ENCODE assay signal across 13 cellular contexts in the genomic region with DNA sequence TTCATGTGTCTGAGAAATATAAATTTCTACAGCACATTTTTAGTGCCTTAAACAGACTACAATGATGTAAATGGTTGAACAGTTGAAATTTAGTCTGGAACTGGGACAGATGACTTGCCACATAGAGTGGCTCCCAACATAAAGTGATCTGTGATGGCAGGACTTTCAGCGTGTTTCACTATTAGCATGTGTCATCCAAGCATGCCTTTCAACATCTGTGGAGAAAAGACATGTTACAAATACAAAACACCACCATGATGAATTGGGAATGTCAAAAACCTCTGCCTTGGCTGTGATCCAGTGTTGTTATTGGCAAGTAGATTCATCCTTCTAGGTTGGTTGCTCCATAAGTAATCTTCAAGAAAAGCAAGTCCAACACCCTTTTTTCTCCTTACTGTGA.
DNase-seq lines count a peak whose midpoint lies in the region; ATAC-seq and TF ChIP-seq lines count a peak whose summit lies in the region.
"Had no signal": no experiment of that assay in that cellular context is flagged by ENCODE, and none has a peak within 500 bp of the region (broad histone marks: within the 10 kb centered on the region; RNA-seq: fewer than 3 reads in every experiment).

No MANE protein-coding gene starts in this region.

- no peaks in the 10 kb centered on the region for H4K20me1 ChIP-seq in mammary epithelial cell (ENCODE audit: insufficient read depth, low read length)

- H3K9me3 ChIP-seq in left ventricle myocardium inferior (replicated peaks) (no peaks in the 10 kb centered on the region), mammary epithelial cell (replicated peaks; ENCODE audit: insufficient read depth, low read length) (no peaks in the 10 kb centered on the region), thyroid gland (no peaks in the 10 kb centered on the region)

- no peaks in the 10 kb centered on the region for H3K36me3 ChIP-seq in left ventricle myocardium inferior
- H3K36me3 ChIP-seq in mammary epithelial cell (ENCODE audit: insufficient read depth, low read length) = no peaks in the 10 kb centered on the region
- H3K36me3 ChIP-seq in thyroid gland = no peaks in the 10 kb centered on the region

- TF ChIP-seq POLR2A in thyroid gland (IDR thresholded peaks at IDR 0.05) = no peak

- no peaks in the 10 kb centered on the region for H3K79me2 ChIP-seq in mammary epithelial cell (ENCODE audit: insufficient read depth, low read length)

- H3K9ac ChIP-seq in mammary epithelial cell (ENCODE audit: insufficient read depth, low read length) = no peak overlapping the region

- intact Hi-C loops in Right ventricle myocardium superior (cut with DNase I) = no loop called here
- intact Hi-C loops in left ventricle myocardium inferior (cut with micrococcal nuclease) = no loop called here
- intact Hi-C loops in mammary epithelial cell (cut with micrococcal nuclease) = no loop called here
- intact Hi-C loops in left cardiac atrium (cut with DNase I) = no loop called here
- intact Hi-C loops in thyroid gland (cut with DNase I) = no loop called here

- H3K4me1 ChIP-seq in left ventricle myocardium inferior (peaks cover 25% of the 10 kb centered on the region), mammary epithelial cell (ENCODE audit: insufficient read depth, low read length) (no peaks in the 10 kb centered on the region), thyroid gland (peaks cover 56 to 59% of the 10 kb centered on the region in 2 donors)

- TF ChIP-seq CTCF in left ventricle myocardium inferior (IDR thresholded peaks at IDR 0.05; ENCODE audit: borderline replicate concordance) (no peak), mammary epithelial cell (conservative IDR thresholded peaks at IDR 0.05 in 1 of 2, IDR thresholded peaks at IDR 0.05 in 1 of 2; ENCODE audit: extremely low read depth in 1 of 2, insufficient read depth in 1 of 2, low read depth in 1 of 2, low read length in 2 of 2) (no peak), thyroid gland (IDR thresholded peaks at IDR 0.05) (no peak)

- H3K4me3 ChIP-seq in left ventricle myocardium inferior = no peak overlapping the region
- no peak overlapping the region for H3K4me3 ChIP-seq in mammary epithelial cell (replicated peaks in 1 of 3; ENCODE audit: insufficient read depth in 1 of 3, low read depth in 2 of 3, low read length in 3 of 3)
- no peak overlapping the region for H3K4me3 ChIP-seq in thyroid gland (replicated peaks in 1 of 3)

- no TSS peak for BruUV-seq in mammary epithelial cell (replicated peaks; lab: Mats Ljungman, UMichigan)

- dilution Hi-C loops in mammary epithelial cell (cut with HindIII; ENCODE audit: low sequenced_read_pairs) = no loop called here

- CTCF ChIA-PET in mammary epithelial cell (lab: Charles Lee; ENCODE audit: low non-redundant PET) = no interaction called here

- in situ Hi-C loops in mammary epithelial cell (cut with MboI; ENCODE audit: low sequenced_read_pairs in 2 of 2) = no loop called here

- WGBS in mammary epithelial cell (ENCODE audit: low coverage, missing lambda C conversion rate) = 33% methylated on average over 1 of the region's 1 CpG
- 43 to 47% methylated on average over 1 of the region's 1 CpG for WGBS in thyroid gland, 2 donors

- H3K4me2 ChIP-seq in mammary epithelial cell (ENCODE audit: insufficient read depth, low read depth, low read length) = no peak overlapping the region

- H3K27ac ChIP-seq in left ventricle myocardium inferior (replicated peaks) (no peak overlapping the region), mammary epithelial cell (ENCODE audit: insufficient read depth, low read depth, low read length) (no peak overlapping the region), thyroid gland (peak overlapping the region; percentile 24 to 74 (median 45))
- H3K27ac ChIP-seq: VCaP had no signal

- peak; percentile 66 for ATAC-seq in Right ventricle myocardium superior (ENCODE audit: poor library complexity)
- peak; percentile 65 to 77 for ATAC-seq in left cardiac atrium

- H3K27me3 ChIP-seq in left ventricle myocardium inferior (ENCODE audit: low read depth) (no peaks in the 10 kb centered on the region), mammary epithelial cell (ENCODE audit: insufficient read depth, low read length) (no peaks in the 10 kb centered on the region), thyroid gland (no peaks in the 10 kb centered on the region)

- no peak overlapping the region for H2AFZ ChIP-seq in mammary epithelial cell (ENCODE audit: low read depth, low read length)

- DNase-seq in Right ventricle myocardium superior (no peak), left ventricle myocardium inferior (no peak), mammary epithelial cell (peak; percentile 62), left cardiac atrium (peak; percentile 23), thyroid gland (peak; percentile 57 to 58), AML-193 (lab: John Stamatoyannopoulos, UW) (no peak), NCI-H2227 treated with DMSO at 0.1 percent for 48 hours (lab: John Stamatoyannopoulos, UW) (no peak), NCI-H2029 (lab: John Stamatoyannopoulos, UW) (no peak)
- DNase-seq: MM.1S; NCI-H345; nephron progenitor cell; stimulated activated CD4-positive, alpha-beta T cell treated with anti-CD3 and anti-CD28 coated beads, Interleukin-15, amount 100 ng/mL, for 24 hours had no signal

Comparison
In these comparisons a context has a peak if more than half of its experiments do, and no peak if none do; other contexts are left out.
1. DNase-seq: peak in mammary epithelial cell (single experiment), left cardiac atrium (single experiment) and thyroid gland (2 of 2); none in Right ventricle myocardium superior (single experiment), left ventricle myocardium inferior (single experiment), AML-193 (0 of 2), NCI-H2227 treated with DMSO at 0.1 percent for 48 hours (single experiment) and NCI-H2029 (single experiment).
2. H3K27ac ChIP-seq: peak in thyroid gland (3 of 3); none in left ventricle myocardium inferior (single experiment) and mammary epithelial cell (single experiment).